Comparison of ENCODE assay signal across 13 cellular contexts in the genomic region with DNA sequence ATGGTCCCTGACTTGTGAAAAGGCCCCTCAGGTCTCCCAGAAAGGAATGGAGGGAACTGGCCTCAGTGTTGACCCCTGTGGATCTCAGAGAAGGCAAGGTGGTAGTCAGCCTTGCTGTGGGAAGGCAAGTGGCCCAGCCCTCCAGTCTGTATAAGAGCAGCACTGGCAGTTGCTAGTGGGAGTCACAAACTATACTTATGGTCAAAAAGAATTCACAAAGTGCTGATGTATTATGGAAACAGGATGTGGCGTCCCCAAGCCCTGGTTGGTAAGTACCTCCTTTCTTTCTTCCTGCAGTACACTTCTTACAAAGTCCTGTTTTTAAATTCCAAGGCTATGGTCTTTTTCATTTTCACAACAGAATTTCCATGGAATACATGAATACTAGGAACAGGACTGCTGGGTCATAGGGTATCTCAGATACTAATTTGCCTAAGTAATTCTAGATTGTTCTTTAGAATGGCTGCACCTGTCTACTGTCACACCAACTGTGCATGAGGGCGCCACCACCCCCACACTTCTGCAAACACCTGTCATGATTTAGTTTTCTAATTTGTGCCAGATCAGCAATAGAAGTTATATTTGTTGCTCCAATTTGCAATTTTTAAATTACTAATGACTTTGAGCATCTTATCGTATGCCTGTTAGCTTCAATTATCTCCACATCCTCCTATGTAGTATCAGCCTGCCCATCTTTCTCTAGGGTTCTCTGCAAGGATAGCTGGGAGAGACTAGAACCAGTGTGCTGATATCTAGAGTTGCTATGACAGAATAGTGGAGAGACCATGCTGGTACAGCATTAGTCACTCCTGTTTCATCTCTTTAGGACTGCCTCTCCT. TPM values are rescaled to one million over a fixed set of nuclear protein-coding genes. Genes with fewer than 3 reads are reported as not detected.
DNase-seq lines count a peak whose midpoint lies in the region; ATAC-seq and TF ChIP-seq lines count a peak whose summit lies in the region.
"Had no signal": no experiment of that assay in that cellular context is flagged by ENCODE, and none has a peak within 500 bp of the region (broad histone marks: within the 10 kb centered on the region; RNA-seq: fewer than 3 reads in every experiment).

No MANE protein-coding gene starts in this region.

- H3K4me1 Mint-ChIP-seq in activated T-cell treated with anti-CD3 and anti-CD28 coated beads, Interleukin-2, amount 50 U/mL, for 4 hours (ENCODE audit: low read depth) = peaks cover 23% of the 10 kb centered on the region
- H3K4me1 Mint-ChIP-seq in endodermal cell = peaks cover 27% of the 10 kb centered on the region

- H3K4me1 ChIP-seq in endodermal cell (ENCODE audit: control insufficient read depth, insufficient read depth, low read length) (peaks cover 4% of the 10 kb centered on the region), breast epithelium (no peaks in the 10 kb centered on the region)
- H3K4me1 ChIP-seq: foreskin keratinocyte had no signal

- 94 to 97% methylated on average over 2 to 3 of the region's 3 CpGs for WGBS in endodermal cell (ENCODE audit: insufficient coverage in 1 of 2, insufficient read length in 1 of 2), 2 experiments

- no peaks in the 10 kb centered on the region for H3K27me3 ChIP-seq in endodermal cell (ENCODE audit: control insufficient read depth, insufficient read depth, low read length, poor library complexity, severe bottlenecking)
- H3K27me3 ChIP-seq in breast epithelium = no peaks in the 10 kb centered on the region
- H3K27me3 ChIP-seq: foreskin keratinocyte had no signal

- no peak overlapping the region for H3K9ac ChIP-seq in endodermal cell (ENCODE audit: extremely low read depth, low read length, poor library complexity, severe bottlenecking)

- H3K27ac ChIP-seq in endodermal cell (ENCODE audit: low read depth, low read length) = no peak overlapping the region
- no peak overlapping the region for H3K27ac ChIP-seq in breast epithelium
- H3K27ac ChIP-seq: foreskin keratinocyte had no signal

- intact Hi-C loops in breast epithelium (cut with DNase I; ENCODE audit: low total_unique reads) = no loop called here

- no peaks in the 10 kb centered on the region for H3K9me3 Mint-ChIP-seq in activated T-cell treated with anti-CD3 and anti-CD28 coated beads, Interleukin-2, amount 50 U/mL, for 4 hours
- H3K9me3 Mint-ChIP-seq in endodermal cell = no peaks in the 10 kb centered on the region

- no peak for TF ChIP-seq POLR2A in breast epithelium (IDR thresholded peaks at IDR 0.05)

- DNase-seq in GM12864 (ENCODE audit: low read depth) = peak; percentile 57
- DNase-seq in activated T-cell treated with anti-CD3 and anti-CD28 coated beads, Interleukin-2, amount 50 U/mL, for 4 hours = no peak
- no peak for DNase-seq in NCI-H82 treated with DMSO at 0.1 percent for 48 hours (lab: John Stamatoyannopoulos, UW; ENCODE audit: unreplicated experiment)
- DNase-seq in endodermal cell = no peak
- no peak for DNase-seq in breast epithelium (ENCODE audit: low spot score in 2 of 2)
- DNase-seq: aorta; DMS 273 treated with DMSO at 0.1 percent for 48 hours; foreskin keratinocyte; NCI-H2081 treated with DMSO at 0.1 percent for 48 hours; stimulated activated CD4-positive, alpha-beta T cell treated with anti-CD3 and anti-CD28 coated beads, Interleukin-4, amount 100 ng/mL, for 24 hours had no signal

- TF ChIP-seq CTCF in GM12864 (IDR thresholded peaks at IDR 0.05; ENCODE audit: low read depth, low read length, missing control alignments) = no peak
- TF ChIP-seq CTCF in endodermal cell (conservative IDR thresholded peaks at IDR 0.05) = no peak
- TF ChIP-seq CTCF in breast epithelium (IDR thresholded peaks at IDR 0.05) = no peak

- no peak overlapping the region for H3K4me3 Mint-ChIP-seq in activated T-cell treated with anti-CD3 and anti-CD28 coated beads, Interleukin-2, amount 50 U/mL, for 4 hours
- H3K4me3 Mint-ChIP-seq in endodermal cell = no peak overlapping the region

- H3K4me3 ChIP-seq in GM12864 (ENCODE audit: low read depth, low read length) = no peak overlapping the region
- H3K4me3 ChIP-seq in endodermal cell (ENCODE audit: low read length) = no peak overlapping the region
- H3K4me3 ChIP-seq in breast epithelium = no peak overlapping the region

- H3K36me3 Mint-ChIP-seq in activated T-cell treated with anti-CD3 and anti-CD28 coated beads, Interleukin-2, amount 50 U/mL, for 4 hours (ENCODE audit: insufficient read depth) = no peaks in the 10 kb centered on the region
- no peaks in the 10 kb centered on the region for H3K36me3 Mint-ChIP-seq in endodermal cell (ENCODE audit: low read depth)

- peaks cover 3% of the 10 kb centered on the region for H3K27me3 Mint-ChIP-seq in activated T-cell treated with anti-CD3 and anti-CD28 coated beads, Interleukin-2, amount 50 U/mL, for 4 hours (ENCODE audit: low read depth)
- H3K27me3 Mint-ChIP-seq in endodermal cell (ENCODE audit: insufficient read depth) = no peaks in the 10 kb centered on the region

- no peak overlapping the region for H3K27ac Mint-ChIP-seq in endodermal cell

- H3K36me3 ChIP-seq in endodermal cell (ENCODE audit: control insufficient read depth, insufficient read depth, low read length) (no peaks in the 10 kb centered on the region), breast epithelium (no peaks in the 10 kb centered on the region)

- H3K9me3 ChIP-seq in endodermal cell (ENCODE audit: control insufficient read depth, low read length) (no peaks in the 10 kb centered on the region), breast epithelium (no peaks in the 10 kb centered on the region)

- ATAC-seq in GM19043 (IDR thresholded peaks at IDR 0.05; ENCODE audit: low read depth, unreplicated experiment) = peak; percentile 64
- peak; percentile 53 for ATAC-seq in HG02973 (IDR thresholded peaks at IDR 0.05; ENCODE audit: unreplicated experiment)
- ATAC-seq in activated T-cell treated with anti-CD3 and anti-CD28 coated beads, Interleukin-2, amount 50 U/mL, for 4 hours = peak; percentile 57 to 74
- ATAC-seq in esophagus mucosa = no peak
- ATAC-seq: foreskin keratinocyte had no signal

RNA-seq across cellular contexts. Expression of a gene that starts 40.7 kb away (rescaled TPM):
- total RNA-seq in activated T-cell treated with anti-CD3 and anti-CD28 coated beads, Interleukin-2, amount 50 U/mL, for 4 hours = 10 to 100 TPM; 13.5 to 16.2 (median 16.1) TPM
- total RNA-seq in endodermal cell (10 to 100 TPM; 25.7 to 39.3 TPM), esophagus mucosa (4.3 TPM), breast epithelium (10 to 100 TPM; 28.8 to 44.2 (median 37.0) TPM)
- 36.7 TPM for polyA plus RNA-seq in endodermal cell (2013, experiment 1 of 2)
- polyA plus RNA-seq in endodermal cell (2013, experiment 2 of 2) = 36.0 TPM
